In the genomic region with DNA sequence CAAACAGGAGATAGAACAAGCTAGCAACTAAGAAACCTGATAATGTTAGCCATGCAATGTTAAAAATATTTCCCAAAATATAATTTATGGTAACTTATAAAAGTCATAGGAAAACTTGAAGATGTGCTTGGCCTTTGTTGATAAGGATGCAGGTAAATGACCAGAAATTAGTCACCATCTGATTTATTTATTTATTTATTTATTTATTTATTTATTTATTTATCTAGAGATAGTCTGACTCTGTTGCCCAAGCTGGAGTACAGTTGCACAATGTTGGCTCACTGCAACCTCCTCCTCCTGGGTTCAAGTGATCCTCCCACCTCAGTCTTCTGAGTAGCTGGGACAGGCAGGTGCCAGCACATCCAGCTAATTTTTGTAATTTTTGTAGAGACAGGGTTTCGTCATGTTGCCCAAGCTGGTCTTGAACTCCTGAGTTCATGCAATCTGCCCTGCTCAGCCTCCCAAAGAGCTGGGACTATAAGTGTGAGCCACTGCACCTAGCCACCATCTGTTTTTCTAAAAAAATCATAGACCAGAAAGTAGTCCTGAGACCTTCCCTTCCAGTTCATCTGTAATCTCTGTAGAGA, we compare ENCODE assay signal across 30 cellular contexts.
"Had no signal": no experiment of that assay in that cellular context is flagged by ENCODE, and none has a peak within 500 bp of the region (broad histone marks: within the 10 kb centered on the region; RNA-seq: fewer than 3 reads in every experiment).

No MANE protein-coding gene starts in this region.

- H3K27ac ChIP-seq: ascending aorta, cardiac muscle cell, VCaP had no signal

- H3K4me3 ChIP-seq: ascending aorta, cardiac muscle cell had no signal

- DNase-seq: activated B cell treated with CpG ODN at 0.5 μM for 24 hours; activated CD4-positive, alpha-beta memory T cell treated with anti-CD3 and anti-CD28 coated beads for 36 hours; activated CD4-positive, alpha-beta T cell treated with anti-CD3 and anti-CD28 coated beads for 4 hours; activated CD4-positive, alpha-beta T cell treated with anti-CD3 and anti-CD28 coated beads, Interleukin-2, amount 10 ng/mL, durations not matched to agents 24 days and 14 days; activated CD4-positive, alpha-beta T cell treated with anti-CD3 and anti-CD28 coated beads, Interleukin-2, amount 50 U/mL, for 1 hour; activated CD4-positive, alpha-beta T cell treated with anti-CD3 and anti-CD28 coated beads, Interleukin-2, amount 50 U/mL, for 4 hours; activated CD4-positive, CD25-positive, alpha-beta regulatory T cell treated with anti-CD3 and anti-CD28 coated beads, Interleukin-2, amount 50 U/mL, for 72 hours; activated CD8-positive, alpha-beta memory T cell treated with anti-CD3 and anti-CD28 coated beads, Interleukin-2, amount 50 U/mL, for 4 hours; activated CD8-positive, alpha-beta T cell treated with anti-CD3 and anti-CD28 coated beads for 36 hours; activated effector memory CD4-positive, alpha-beta T cell treated with Interleukin-2 at 50 U/mL for 16 hours; activated gamma-delta T cell; activated naive CD4-positive, alpha-beta T cell treated with anti-CD3 and anti-CD28 coated beads, Interleukin-2, amount 10 ng/mL, durations not matched to agents 7 days and 5 days; activated naive CD4-positive, alpha-beta T cell treated with Interleukin-2 at 50 U/mL for 16 hours; activated naive CD8-positive, alpha-beta T cell treated with anti-CD3 and anti-CD28 coated beads, Interleukin-2, amount 10 ng/mL, durations not matched to agents 7 days and 5 days; activated naive CD8-positive, alpha-beta T cell treated with anti-CD3 and anti-CD28 coated beads, Interleukin-2, amount 50 U/mL, for 24 hours; activated T-cell treated with anti-CD3 and anti-CD28 coated beads for 4 hours; activated T-cell treated with anti-CD3 and anti-CD28 coated beads, Interleukin-2, amount 50 U/mL, for 1 hour; activated T-cell treated with anti-CD3 and anti-CD28 coated beads, Interleukin-2, amount 50 U/mL, for 4 hours; amygdala; anterior cingulate cortex; caudate nucleus; cerebellar nuclear complex; T-helper 1 cell; T-helper 2 cell; T-helper 9 cell had no signal

- ATAC-seq: activated CD8-positive, alpha-beta T cell treated with anti-CD3 and anti-CD28 coated beads for 36 hours; activated naive CD8-positive, alpha-beta T cell treated with anti-CD3 and anti-CD28 coated beads, Interleukin-2, amount 50 U/mL, for 24 hours; activated T-cell treated with anti-CD3 and anti-CD28 coated beads, Interleukin-2, amount 50 U/mL, for 4 hours had no signal

- H3K36me3 ChIP-seq: ascending aorta, cardiac muscle cell had no signal

- FAIRE-seq: bronchial epithelial cell, TTC549 had no signal

- H3K4me1 ChIP-seq: ascending aorta had no signal

- H3K9me3 ChIP-seq: ascending aorta had no signal

- H3K27me3 ChIP-seq: ascending aorta, cardiac muscle cell had no signal
